8 cellular contexts compared by ENCODE assay signal in genomic region chr18:7789853-7790552, GRCh38.
A peak's percentile ranks its signal among the peaks of the same experiment; 100 is the strongest.
DNase-seq lines count a peak whose midpoint lies in the region; ATAC-seq and TF ChIP-seq lines count a peak whose summit lies in the region.

No MANE protein-coding gene starts in this region.

- TF ChIP-seq POLR2A in heart left ventricle (IDR thresholded peaks at IDR 0.05) = no peak
- no peak for TF ChIP-seq POLR2A in stomach (IDR thresholded peaks at IDR 0.05)

- no peaks in the 10 kb centered on the region for H3K36me3 ChIP-seq in heart left ventricle
- no peaks in the 10 kb centered on the region for H3K36me3 ChIP-seq in right atrium auricular region
- H3K36me3 ChIP-seq in stomach = no peaks in the 10 kb centered on the region

- H3K27ac ChIP-seq in heart left ventricle (peak overlapping the region in 9 of 12 donors; percentile 1 to 49 (median 17)), right atrium auricular region (no peak overlapping the region), RWPE1 (no peak overlapping the region), stomach (peak overlapping the region in 1 of 5 donors; percentile 44)

- H3K9me3 ChIP-seq in heart left ventricle (no peaks in the 10 kb centered on the region), right atrium auricular region (no peaks in the 10 kb centered on the region), stomach (no peaks in the 10 kb centered on the region)

- 25 to 32% (median 30%) methylated on average over 5 of the region's 5 CpGs for WGBS in heart left ventricle, 4 donors
- WGBS in stomach, 5 donors = 46 to 57% (median 52%) methylated on average over 5 of the region's 5 CpGs

- POLR2A ChIA-PET in RWPE1 (lab: Yijun Ruan, JAX; ENCODE audit: low non-redundant PET) = no interaction called here

- CTCF ChIA-PET in RWPE1 (lab: Yijun Ruan, JAX) = interaction anchor here (0.5 to 1.2 kb wide), 9 partner anchors 15 to 691 kb away, joined by 3 to 6 read pairs (median 3); no protein-coding TSS in a partner anchor

- no peak for TF ChIP-seq EP300 in stomach (IDR thresholded peaks at IDR 0.05)

- ATAC-seq in heart left ventricle (peak; percentile 42 to 52 (median 46)), left colon (no peak), GM21528 (IDR thresholded peaks at IDR 0.05; ENCODE audit: low FRiP score, unreplicated experiment) (no peak)

- H3K4me1 ChIP-seq in heart left ventricle (peaks cover 0 to 46% (median 15%) of the 10 kb centered on the region in 12 donors), right atrium auricular region (peaks cover 0 to 11% of the 10 kb centered on the region in 2 donors), stomach (peaks cover 0 to 12% (median 4%) of the 10 kb centered on the region in 4 donors)

- no peak overlapping the region for H3K4me3 ChIP-seq in heart left ventricle
- no peak overlapping the region for H3K4me3 ChIP-seq in right atrium auricular region
- H3K4me3 ChIP-seq in stomach = no peak overlapping the region

- DNase-seq in heart left ventricle (no peak), right atrium auricular region (ENCODE audit: low spot score) (no peak), RWPE1 (ENCODE audit: low spot score) (peak; percentile 44), glomerular endothelial cell (ENCODE audit: extremely low read depth, low read depth, low spot score) (peak; percentile 25), stomach (peak; percentile 33), left colon (no peak), cerebellar nuclear complex (lab: John Stamatoyannopoulos, UW) (no peak)

- H3K27me3 ChIP-seq in heart left ventricle (no peaks in the 10 kb centered on the region), right atrium auricular region (no peaks in the 10 kb centered on the region), stomach (no peaks in the 10 kb centered on the region)

- peak; percentile 37 to 67 (median 55) for TF ChIP-seq CTCF in heart left ventricle (IDR thresholded peaks at IDR 0.05)
- TF ChIP-seq CTCF in right atrium auricular region (IDR thresholded peaks at IDR 0.05) = peak in 1 of 2 donors; percentile 74
- TF ChIP-seq CTCF in RWPE1 (conservative IDR thresholded peaks at IDR 0.05; ENCODE audit: low read depth) = peak; percentile 64
- peak in 5 of 7 experiments; percentile 33 to 50 (median 43) for TF ChIP-seq CTCF in stomach (IDR thresholded peaks at IDR 0.05)

- intact Hi-C loops in heart left ventricle (cut with DNase I) = loop anchor here in 6 of 10 donors (5.0 to 10.0 kb wide), 6 partner anchors 65 to 695 kb away; no protein-coding TSS in a partner anchor
- intact Hi-C loops in stomach (cut with DNase I; ENCODE audit: low total_unique reads) = no loop called here
- intact Hi-C loops in left colon (cut with DNase I, micrococcal nuclease) = no loop called here

Comparison
In these comparisons a context has a peak if more than half of its experiments do, and no peak if none do; other contexts are left out.
1. H3K27ac ChIP-seq: peak in heart left ventricle (9 of 12); none in right atrium auricular region (0 of 2) and RWPE1 (single experiment).
2. ATAC-seq: peak in heart left ventricle (4 of 4); none in left colon (single experiment) and GM21528 (single experiment).
3. DNase-seq: peak in RWPE1 (single experiment), glomerular endothelial cell (single experiment) and stomach (single experiment); none in heart left ventricle (0 of 5), right atrium auricular region (single experiment), left colon (0 of 2) and cerebellar nuclear complex (0 of 2).
4. intact Hi-C loops: an anchor here in heart left ventricle (5.0 to 10.0 kb wide); none called in stomach and left colon.